In the genomic region with DNA sequence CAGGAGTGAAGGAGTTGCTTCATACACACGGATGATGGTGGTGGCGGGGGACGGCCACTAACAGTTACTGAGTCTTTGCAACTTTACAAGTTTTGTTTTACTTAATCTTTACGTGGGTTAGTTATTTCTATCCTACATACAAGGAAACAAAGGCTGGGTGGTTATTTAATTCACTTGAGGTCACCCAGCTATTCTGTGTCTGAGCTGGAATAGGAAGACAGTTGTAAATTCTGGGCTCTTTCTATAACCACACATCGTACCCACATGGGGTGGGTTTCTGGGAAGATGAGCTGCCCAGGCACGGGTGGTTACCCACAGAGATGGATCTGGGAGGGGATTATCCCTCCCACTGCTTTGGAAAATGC, we compare ENCODE assay signal across 1 cellular context.
TF ChIP-seq lines count a peak whose summit lies in the region.

No MANE protein-coding gene starts in this region.

TF ChIP-seq in HCT116, 20 proteins besides CTCF, POLR2A, EP300 and RAD21:
- TF ChIP-seq YY1 (IDR thresholded peaks at IDR 0.05; ENCODE audit: extremely low read depth, insufficient replicate concordance, low read depth, low read length): no peak
- TF ChIP-seq, protein P1, sequence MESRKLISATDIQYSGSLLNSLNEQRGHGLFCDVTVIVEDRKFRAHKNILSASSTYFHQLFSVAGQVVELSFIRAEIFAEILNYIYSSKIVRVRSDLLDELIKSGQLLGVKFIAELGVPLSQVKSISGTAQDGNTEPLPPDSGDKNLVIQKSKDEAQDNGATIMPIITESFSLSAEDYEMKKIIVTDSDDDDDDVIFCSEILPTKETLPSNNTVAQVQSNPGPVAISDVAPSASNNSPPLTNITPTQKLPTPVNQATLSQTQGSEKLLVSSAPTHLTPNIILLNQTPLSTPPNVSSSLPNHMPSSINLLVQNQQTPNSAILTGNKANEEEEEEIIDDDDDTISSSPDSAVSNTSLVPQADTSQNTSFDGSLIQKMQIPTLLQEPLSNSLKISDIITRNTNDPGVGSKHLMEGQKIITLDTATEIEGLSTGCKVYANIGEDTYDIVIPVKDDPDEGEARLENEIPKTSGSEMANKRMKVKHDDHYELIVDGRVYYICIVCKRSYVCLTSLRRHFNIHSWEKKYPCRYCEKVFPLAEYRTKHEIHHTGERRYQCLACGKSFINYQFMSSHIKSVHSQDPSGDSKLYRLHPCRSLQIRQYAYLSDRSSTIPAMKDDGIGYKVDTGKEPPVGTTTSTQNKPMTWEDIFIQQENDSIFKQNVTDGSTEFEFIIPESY (IDR thresholded peaks at IDR 0.05; ENCODE audit: extremely low read depth, insufficient replicate concordance, low read length): no peak
- TF ChIP-seq EGR1 (IDR thresholded peaks at IDR 0.05; ENCODE audit: low read depth): no peak
- TF ChIP-seq SP1 (IDR thresholded peaks at IDR 0.05; ENCODE audit: low read depth): no peak
- no peak for TF ChIP-seq SIN3A (IDR thresholded peaks at IDR 0.05; ENCODE audit: low read depth)
- TF ChIP-seq, protein P2, sequence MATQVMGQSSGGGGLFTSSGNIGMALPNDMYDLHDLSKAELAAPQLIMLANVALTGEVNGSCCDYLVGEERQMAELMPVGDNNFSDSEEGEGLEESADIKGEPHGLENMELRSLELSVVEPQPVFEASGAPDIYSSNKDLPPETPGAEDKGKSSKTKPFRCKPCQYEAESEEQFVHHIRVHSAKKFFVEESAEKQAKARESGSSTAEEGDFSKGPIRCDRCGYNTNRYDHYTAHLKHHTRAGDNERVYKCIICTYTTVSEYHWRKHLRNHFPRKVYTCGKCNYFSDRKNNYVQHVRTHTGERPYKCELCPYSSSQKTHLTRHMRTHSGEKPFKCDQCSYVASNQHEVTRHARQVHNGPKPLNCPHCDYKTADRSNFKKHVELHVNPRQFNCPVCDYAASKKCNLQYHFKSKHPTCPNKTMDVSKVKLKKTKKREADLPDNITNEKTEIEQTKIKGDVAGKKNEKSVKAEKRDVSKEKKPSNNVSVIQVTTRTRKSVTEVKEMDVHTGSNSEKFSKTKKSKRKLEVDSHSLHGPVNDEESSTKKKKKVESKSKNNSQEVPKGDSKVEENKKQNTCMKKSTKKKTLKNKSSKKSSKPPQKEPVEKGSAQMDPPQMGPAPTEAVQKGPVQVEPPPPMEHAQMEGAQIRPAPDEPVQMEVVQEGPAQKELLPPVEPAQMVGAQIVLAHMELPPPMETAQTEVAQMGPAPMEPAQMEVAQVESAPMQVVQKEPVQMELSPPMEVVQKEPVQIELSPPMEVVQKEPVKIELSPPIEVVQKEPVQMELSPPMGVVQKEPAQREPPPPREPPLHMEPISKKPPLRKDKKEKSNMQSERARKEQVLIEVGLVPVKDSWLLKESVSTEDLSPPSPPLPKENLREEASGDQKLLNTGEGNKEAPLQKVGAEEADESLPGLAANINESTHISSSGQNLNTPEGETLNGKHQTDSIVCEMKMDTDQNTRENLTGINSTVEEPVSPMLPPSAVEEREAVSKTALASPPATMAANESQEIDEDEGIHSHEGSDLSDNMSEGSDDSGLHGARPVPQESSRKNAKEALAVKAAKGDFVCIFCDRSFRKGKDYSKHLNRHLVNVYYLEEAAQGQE (IDR thresholded peaks at IDR 0.05; ENCODE audit: low read depth): no peak
- TF ChIP-seq SRF (IDR thresholded peaks at IDR 0.05; ENCODE audit: low read depth): no peak
- TF ChIP-seq, protein P3, sequence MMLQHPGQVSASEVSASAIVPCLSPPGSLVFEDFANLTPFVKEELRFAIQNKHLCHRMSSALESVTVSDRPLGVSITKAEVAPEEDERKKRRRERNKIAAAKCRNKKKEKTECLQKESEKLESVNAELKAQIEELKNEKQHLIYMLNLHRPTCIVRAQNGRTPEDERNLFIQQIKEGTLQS (IDR thresholded peaks at IDR 0.05): no peak
